1 cellular context compared by ENCODE assay signal in genomic region chr20:54017846-54018245, GRCh38.
A peak's percentile ranks its signal among the peaks of the same experiment; 100 is the strongest.
TF ChIP-seq lines count a peak whose summit lies in the region.

No MANE protein-coding gene starts in this region.

TF ChIP-seq in GM12878, 131 proteins besides CTCF, POLR2A, EP300 and RAD21 (continued from another document):
- TF ChIP-seq SKIL (IDR thresholded peaks at IDR 0.05; ENCODE audit: low read depth, poor library complexity, severe bottlenecking) (peak; percentile 94), SPI1 (IDR thresholded peaks at IDR 0.05; ENCODE audit: borderline replicate concordance, insufficient read depth, low read depth, low read length) (peak; percentile 87), BMI1 (IDR thresholded peaks at IDR 0.05; ENCODE audit: borderline replicate concordance) (0 out of 2 replicates have a peak, but pooled peaks have one; percentile 49), GATAD2B (conservative IDR thresholded peaks at IDR 0.05; ENCODE audit: low read depth) (peak; percentile 54; the same call in 1 of the 2 replicates), DPF2 (IDR thresholded peaks at IDR 0.05) (peak; percentile 71), MEF2B (IDR thresholded peaks at IDR 0.05; ENCODE audit: partially characterized antibody, poor library complexity, severe bottlenecking) (peak; percentile 75), ZSCAN29 (IDR thresholded peaks at IDR 0.05) (0 out of 2 replicates have a peak, but pooled peaks have one; percentile 6), RAD51 (IDR thresholded peaks at IDR 0.05) (peak; percentile 87), RELB (IDR thresholded peaks at IDR 0.05; ENCODE audit: low read depth) (peak; percentile 89; the same call in 1 of the 2 replicates), FOXK2 (IDR thresholded peaks at IDR 0.05) (no peak), MTA2 (IDR thresholded peaks at IDR 0.05; ENCODE audit: low read depth) (peak; percentile 77), NFXL1 (IDR thresholded peaks at IDR 0.05; ENCODE audit: borderline replicate concordance) (no peak), TCF3 (IDR thresholded peaks at IDR 0.05; ENCODE audit: borderline replicate concordance, insufficient read depth, low read depth, low read length) (no peak), IKZF2 (IDR thresholded peaks at IDR 0.05) (peak; percentile 80 to 81; a peak in 3 of 4 replicates), SUPT20H (IDR thresholded peaks at IDR 0.05; ENCODE audit: borderline replicate concordance, control insufficient read depth, low read depth, low read length) (no peak), FOXM1 (IDR thresholded peaks at IDR 0.05; ENCODE audit: low read depth, low read length) (no peak), IKZF1 (conservative IDR thresholded peaks at IDR 0.05) (peak; percentile 40; the same call in 1 of the 2 replicates), NRF1 (conservative IDR thresholded peaks at IDR 0.05; ENCODE audit: low read depth, low read length) (no peak), ATF2 (IDR thresholded peaks at IDR 0.05; ENCODE audit: low read length) (peak; percentile 75; the same call in 1 of the 2 replicates), MYB (IDR thresholded peaks at IDR 0.05; ENCODE audit: borderline replicate concordance, low read depth, low read length) (peak; percentile 62; the same call in 1 of the 2 replicates), SMC3 (IDR thresholded peaks at IDR 0.05; ENCODE audit: borderline replicate concordance, low read length) (no peak), TBL1XR1 (IDR thresholded peaks at IDR 0.05; ENCODE audit: low read depth, low read length) (peak; percentile 37; the same call in 1 of the 2 replicates), ZNF687 (IDR thresholded peaks at IDR 0.05) (peak; percentile 34; the same call in 1 of the 2 replicates), ATF3 (IDR thresholded peaks at IDR 0.05; ENCODE audit: borderline replicate concordance, extremely low read depth, low read depth, low read length) (no peak), ETV6 (conservative IDR thresholded peaks at IDR 0.05 in 1 of 2, IDR thresholded peaks at IDR 0.05 in 1 of 2; ENCODE audit: borderline replicate concordance in 1 of 2, low read depth in 1 of 2) (peak in 1 of 2 experiments; percentile 34; a peak in 1 of 4 replicates), MXI1 (IDR thresholded peaks at IDR 0.05; ENCODE audit: low read depth, low read length) (peak; percentile 44; the same call in 1 of the 2 replicates), BHLHE40 (IDR thresholded peaks at IDR 0.05; ENCODE audit: borderline replicate concordance in 1 of 2, low read depth in 2 of 2, low read length in 1 of 2) (peak; percentile 95 to 98), NBN (IDR thresholded peaks at IDR 0.05) (peak; percentile 62), LARP7 (IDR thresholded peaks at IDR 0.05) (no peak), KLF5 (IDR thresholded peaks at IDR 0.05; ENCODE audit: partially characterized antibody) (no peak), CHD2 (IDR thresholded peaks at IDR 0.05; ENCODE audit: borderline replicate concordance, low read depth, low read length) (peak; percentile 54; the same call in 1 of the 2 replicates), CBX5 (IDR thresholded peaks at IDR 0.05; ENCODE audit: low read depth) (0 out of 2 replicates have a peak, but pooled peaks have one; percentile 58), CHD4 (IDR thresholded peaks at IDR 0.05) (no peak), BCL11A (IDR thresholded peaks at IDR 0.05; ENCODE audit: low read depth, low read length) (0 out of 2 replicates have a peak, but pooled peaks have one; percentile 22), CREM (IDR thresholded peaks at IDR 0.05; ENCODE audit: low read depth) (no peak)
